8 cellular contexts compared by ENCODE assay signal in the genomic region with DNA sequence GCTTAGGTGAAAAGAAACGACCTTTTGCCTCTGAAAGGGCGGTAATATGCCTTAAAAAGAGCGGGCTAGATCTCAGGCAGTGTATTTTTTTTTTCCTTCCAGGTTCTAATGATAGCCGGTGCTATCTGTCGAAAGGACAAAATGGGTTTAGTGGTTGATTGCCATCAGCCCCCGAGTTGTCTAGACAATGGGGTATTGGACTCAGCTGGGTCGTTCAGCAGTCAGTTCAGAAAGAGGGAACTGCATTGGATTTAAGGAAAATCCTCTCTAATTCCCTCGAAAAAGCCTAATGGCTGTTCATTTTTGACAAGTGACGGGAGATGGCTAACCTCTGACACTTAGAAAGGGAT. TPM values are rescaled to one million over a fixed set of nuclear protein-coding genes. Genes with fewer than 3 reads are reported as not detected.
DNase-seq lines count a peak whose midpoint lies in the region; ATAC-seq and TF ChIP-seq lines count a peak whose summit lies in the region.

No MANE protein-coding gene starts in this region.

- peaks cover 7% of the 10 kb centered on the region; the same call in 1 of the 2 replicates for H3K4me1 ChIP-seq in GM23338 (ENCODE audit: insufficient read depth)
- H3K4me1 ChIP-seq in gastroesophageal sphincter = peaks cover 0 to 27% (median 6%) of the 10 kb centered on the region in 3 donors
- H3K4me1 ChIP-seq in skeletal muscle tissue (ENCODE audit: control insufficient read depth in 3 of 3, insufficient read depth in 3 of 3, low read length in 3 of 3) = peaks cover 25 to 39% (median 27%) of the 10 kb centered on the region in 3 donors

- peak overlapping the region; percentile 23 for H2AFZ ChIP-seq in GM23338

- H3K9me2 ChIP-seq in GM23338 (ENCODE audit: insufficient read depth) = no peaks in the 10 kb centered on the region

- no peaks in the 10 kb centered on the region for H3K27me3 ChIP-seq in GM23338 (ENCODE audit: insufficient read depth)
- H3K27me3 ChIP-seq in gastroesophageal sphincter = no peaks in the 10 kb centered on the region
- H3K27me3 ChIP-seq in skeletal muscle tissue (ENCODE audit: control insufficient read depth in 3 of 3, insufficient read depth in 3 of 3, low read length in 3 of 3) = no peaks in the 10 kb centered on the region

- DNase-seq in GM23338 (ENCODE audit: low spot score) = no peak
- DNase-seq in posterior vena cava (ENCODE audit: low spot score) = no peak
- no peak for DNase-seq in islet precursor cell
- no peak for DNase-seq in SKM-1 treated with dmso at 0.1 percent for 144 hours (lab: John Stamatoyannopoulos, UW; ENCODE audit: unreplicated experiment)

- peaks cover 42% of the 10 kb centered on the region for H3K79me2 ChIP-seq in GM23338 (replicated peaks; ENCODE audit: insufficient read depth)

- no peaks in the 10 kb centered on the region for H3K9me3 ChIP-seq in gastroesophageal sphincter
- no peaks in the 10 kb centered on the region for H3K9me3 ChIP-seq in skeletal muscle tissue (ENCODE audit: control insufficient read depth in 3 of 3, low read length in 3 of 3)

- peaks cover 16% of the 10 kb centered on the region for H3K4me1 Mint-ChIP-seq in GM23338

- TF ChIP-seq CTCF in GM23338 (conservative IDR thresholded peaks at IDR 0.05; ENCODE audit: low read depth in 2 of 2) = no peak
- no peak for TF ChIP-seq CTCF in VCaP (conservative IDR thresholded peaks at IDR 0.05)
- TF ChIP-seq CTCF in gastroesophageal sphincter (IDR thresholded peaks at IDR 0.05) = no peak

- H3K4me3 ChIP-seq in GM23338 (peak overlapping the region; percentile 89), gastroesophageal sphincter (peak overlapping the region; percentile 61 to 97), skeletal muscle tissue (ENCODE audit: low read length in 3 of 3) (peak overlapping the region; percentile 91 to 100 (median 99))

- TF ChIP-seq EP300 in gastroesophageal sphincter (IDR thresholded peaks at IDR 0.05) = no peak

- H3K27me3 Mint-ChIP-seq in GM23338 (ENCODE audit: insufficient read depth, low read depth, poor library complexity) = peaks cover 15% of the 10 kb centered on the region

- H3K9me3 Mint-ChIP-seq in GM23338 = no peaks in the 10 kb centered on the region

- H3K36me3 ChIP-seq in GM23338 (ENCODE audit: insufficient read depth) (0 out of 2 replicates have a peak, but pooled peaks cover 5% of the 10 kb centered on the region), gastroesophageal sphincter (peaks cover 0 to 38% of the 10 kb centered on the region in 2 donors), skeletal muscle tissue (ENCODE audit: control insufficient read depth in 3 of 3, insufficient read depth in 3 of 3, low read length in 3 of 3) (peaks cover 18 to 19% (median 19%) of the 10 kb centered on the region in 3 donors)

- H3K4me2 ChIP-seq in GM23338 = peak overlapping the region; percentile 100

- H4K20me1 ChIP-seq in GM23338 (replicated peaks; ENCODE audit: insufficient read depth) = peaks cover 4% of the 10 kb centered on the region

- H3K36me3 Mint-ChIP-seq in GM23338 (ENCODE audit: low read depth) = peaks cover 20% of the 10 kb centered on the region

- H3F3A ChIP-seq in GM23338 (replicated peaks; ENCODE audit: low read depth) = peaks cover 7% of the 10 kb centered on the region; the same call in 1 of the 2 replicates

- no peak overlapping the region; the same call in 1 of the 2 replicates for H3K27ac Mint-ChIP-seq in GM23338

- WGBS in gastroesophageal sphincter (ENCODE audit: low coverage in 1 of 2), 2 donors = 3 to 5% methylated on average over 9 of the region's 9 CpGs

- H3K9ac ChIP-seq in skeletal muscle tissue (ENCODE audit: low read depth in 1 of 3, low read length in 3 of 3) = peak overlapping the region; percentile 96

- intact Hi-C loops in posterior vena cava (cut with DNase I) = loop anchor here (1.0 to 10.0 kb wide), 3 partner anchors 47 to 109 kb away; partner anchors contain the start of genes ABCF3 (in 1 of the 2), ALG3 (in 1 of the 2) and EEF1AKMT4 (in 1 of the 2)

- ATAC-seq in GM23338 (no peak), gastroesophageal sphincter (no peak), HG03520 (IDR thresholded peaks at IDR 0.05; ENCODE audit: unreplicated experiment) (no peak)

- no peak overlapping the region for H3K27ac ChIP-seq in GM23338 (ENCODE audit: low read depth)
- peak overlapping the region; percentile 100 for H3K27ac ChIP-seq in VCaP
- peak overlapping the region in 3 of 4 donors; percentile 84 to 92 (median 86) for H3K27ac ChIP-seq in gastroesophageal sphincter
- peak overlapping the region; percentile 86 for H3K27ac ChIP-seq in skeletal muscle tissue (ENCODE audit: low read depth, low read length)

- TF ChIP-seq POLR2A in gastroesophageal sphincter (IDR thresholded peaks at IDR 0.05) = no peak

- peak overlapping the region; percentile 95 for H3K4me3 Mint-ChIP-seq in GM23338

TF ChIP-seq in GM23338, 12 proteins besides CTCF, POLR2A, EP300 and RAD21 (continues in another document):
- TF ChIP-seq CREB1 (CRISPR knock-in tag; IDR thresholded peaks at IDR 0.05; ENCODE audit: low read depth) (no peak), POLR2AphosphoS5 (IDR thresholded peaks at IDR 0.05; ENCODE audit: low read depth) (no peak), JUNB (IDR thresholded peaks at IDR 0.05; ENCODE audit: unreplicated experiment) (no peak), EZH2 (IDR thresholded peaks at IDR 0.05; ENCODE audit: low read depth, unreplicated experiment) (no peak)

RNA-seq across cellular contexts. Expression of gene EIF2B5, which starts 0.7 kb away (rescaled TPM):
- 36.6 and 43.3 TPM in 2 replicates for total RNA-seq in GM23338 (2014; rRNA removed; shearing (Covaris generic))
- 26.4 and 27.8 TPM in 2 replicates for polyA plus RNA-seq in GM23338 (2016; fragmentation: Nextera tagmentation; extraction: Ambion mirVana)
- 10 to 100 TPM; 36.2 to 49.2 (median 44.3) TPM for total RNA-seq in gastroesophageal sphincter
- total RNA-seq in skeletal muscle tissue = 38.1 TPM
- total RNA-seq in posterior vena cava = 10 to 100 TPM; 23.3 to 26.4 TPM

RNA-seq across cellular contexts. Expression of gene DVL3, which starts 19.3 kb away (rescaled TPM):
- total RNA-seq in GM23338 (2014; rRNA removed; shearing (Covaris generic)) = 50.2 and 55.5 TPM in 2 replicates
- 25.6 and 33.5 TPM in 2 replicates for polyA plus RNA-seq in GM23338 (2016; fragmentation: Nextera tagmentation; extraction: Ambion mirVana)
- total RNA-seq in gastroesophageal sphincter (100 to 1,000 TPM in 1 of 4 donors, 10 to 100 TPM in 3; 56.8 to 117 (median 66.4) TPM), skeletal muscle tissue (23.5 TPM), posterior vena cava (10 to 100 TPM; 67.3 to 70.7 TPM)

RNA-seq across cellular contexts. Expression of gene AP2M1, which starts 38.8 kb away (rescaled TPM):
- total RNA-seq in GM23338 (2014; rRNA removed; shearing (Covaris generic)) = 269 and 305 TPM in 2 replicates
- 190 and 215 TPM in 2 replicates for polyA plus RNA-seq in GM23338 (2016; fragmentation: Nextera tagmentation; extraction: Ambion mirVana)
- total RNA-seq in gastroesophageal sphincter = 100 to 1,000 TPM; 234 to 322 (median 288) TPM
- total RNA-seq in skeletal muscle tissue = 168 TPM
- 100 to 1,000 TPM; 324 to 365 TPM for total RNA-seq in posterior vena cava

RNA-seq across cellular contexts. Expression of gene HTR3E, which starts 39.0 kb away (rescaled TPM):
- not detected in 2 replicates for total RNA-seq in GM23338 (2014; rRNA removed; shearing (Covaris generic))
- not detected in 2 replicates for polyA plus RNA-seq in GM23338 (2016; fragmentation: Nextera tagmentation; extraction: Ambion mirVana)
- total RNA-seq in gastroesophageal sphincter = not detected
- not detected for total RNA-seq in skeletal muscle tissue
- total RNA-seq in posterior vena cava = not detected

RNA-seq across cellular contexts. Expression of gene ABCF3, which starts 50.1 kb away (rescaled TPM):
- total RNA-seq in GM23338 (2014; rRNA removed; shearing (Covaris generic)) = 48.9 and 60.4 TPM in 2 replicates
- polyA plus RNA-seq in GM23338 (2016; fragmentation: Nextera tagmentation; extraction: Ambion mirVana) = 32.7 and 33.4 TPM in 2 replicates
- total RNA-seq in gastroesophageal sphincter (10 to 100 TPM; 31.8 to 54.9 (median 39.5) TPM), skeletal muscle tissue (45.9 TPM), posterior vena cava (10 to 100 TPM; 38.9 to 48.8 TPM)
